26 cellular contexts compared by ENCODE assay signal in genomic region chr5:115050860-115051259, GRCh38.
"Had no signal": no experiment of that assay in that cellular context is flagged by ENCODE, and none has a peak within 500 bp of the region (broad histone marks: within the 10 kb centered on the region; RNA-seq: fewer than 3 reads in every experiment).

No MANE protein-coding gene starts in this region.

- H3K27ac ChIP-seq: cardiac muscle cell, heart right ventricle, neutrophil, ovary, testis, transverse colon had no signal

- H3K4me3 ChIP-seq: cardiac muscle cell, heart right ventricle, ovary, testis, transverse colon had no signal

- ATAC-seq: effector memory CD8-positive, alpha-beta T cell; heart right ventricle had no signal

- DNase-seq: activated CD4-positive, alpha-beta memory T cell treated with anti-CD3 and anti-CD28 coated beads for 36 hours; activated CD4-positive, alpha-beta T cell treated with anti-CD3 and anti-CD28 coated beads, Interleukin-2, amount 10 ng/mL, durations not matched to agents 24 days and 14 days; activated CD4-positive, CD25-positive, alpha-beta regulatory T cell treated with anti-CD3 and anti-CD28 coated beads, Interleukin-2, amount 50 U/mL, for 72 hours; activated CD8-positive, alpha-beta memory T cell treated with anti-CD3 and anti-CD28 coated beads, Interleukin-2, amount 50 U/mL, for 48 hours; activated gamma-delta T cell; activated naive CD4-positive, alpha-beta T cell treated with anti-CD3 and anti-CD28 coated beads, Interleukin-2, amount 10 ng/mL, durations not matched to agents 7 days and 5 days; activated naive CD8-positive, alpha-beta T cell treated with anti-CD3 and anti-CD28 coated beads, Interleukin-2, amount 10 ng/mL, durations not matched to agents 7 days and 5 days; activated T-cell treated with anti-CD3 and anti-CD28 coated beads, Interleukin-2, amount 50 U/mL, for 24 hours; amygdala; cerebellar nuclear complex; cortex of kidney; effector memory CD8-positive, alpha-beta T cell; erythroblast; foreskin melanocyte; heart right ventricle; naive B cell; nephron progenitor cell; ovary; retina; stimulated activated CD4-positive, alpha-beta T cell treated with anti-CD3 and anti-CD28 coated beads, Interleukin-2, amount 100 ng/mL, for 48 hours; stimulated activated naive CD4-positive, alpha-beta T cell treated with Interleukin-2 at 50 U/mL for 16 hours; T-helper 2 cell; testis; transverse colon had no signal
